In the genomic region with DNA sequence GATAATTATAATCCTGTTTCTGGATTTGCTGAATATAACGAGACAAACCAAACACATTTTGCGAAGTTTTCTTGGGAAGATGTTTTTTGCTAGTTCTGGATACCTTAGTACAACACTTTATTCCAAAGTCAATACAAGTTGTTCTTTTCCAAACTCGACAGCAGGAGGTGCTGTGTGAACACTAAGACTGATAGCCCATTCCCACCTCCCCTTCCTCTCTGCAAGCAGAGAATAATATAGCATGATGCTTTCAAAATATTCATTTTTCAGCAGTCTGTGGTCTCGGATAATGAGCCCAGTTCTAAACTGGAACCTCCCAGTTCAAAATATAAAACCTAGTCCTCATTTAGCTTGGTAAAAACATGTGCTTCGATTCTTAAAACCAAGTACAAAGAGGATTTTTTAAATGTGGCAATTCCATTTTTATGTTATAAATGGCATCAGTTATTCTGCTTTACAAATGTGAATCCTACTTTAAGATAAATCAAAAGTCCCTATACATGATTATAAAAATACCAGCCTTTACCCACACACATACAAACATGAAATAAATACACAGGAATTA, we compare ENCODE assay signal across 1 cellular context.
TF ChIP-seq lines count a peak whose summit lies in the region.

No MANE protein-coding gene starts in this region.

TF ChIP-seq in H1, 55 proteins besides CTCF, POLR2A, EP300 and RAD21 (continued from another document):
- TF ChIP-seq, protein P1, sequence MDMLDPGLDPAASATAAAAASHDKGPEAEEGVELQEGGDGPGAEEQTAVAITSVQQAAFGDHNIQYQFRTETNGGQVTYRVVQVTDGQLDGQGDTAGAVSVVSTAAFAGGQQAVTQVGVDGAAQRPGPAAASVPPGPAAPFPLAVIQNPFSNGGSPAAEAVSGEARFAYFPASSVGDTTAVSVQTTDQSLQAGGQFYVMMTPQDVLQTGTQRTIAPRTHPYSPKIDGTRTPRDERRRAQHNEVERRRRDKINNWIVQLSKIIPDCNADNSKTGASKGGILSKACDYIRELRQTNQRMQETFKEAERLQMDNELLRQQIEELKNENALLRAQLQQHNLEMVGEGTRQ (IDR thresholded peaks at IDR 0.05; ENCODE audit: low read length): no peak
- TF ChIP-seq POLR2AphosphoS5 (IDR thresholded peaks at IDR 0.05; ENCODE audit: low read depth, low read length): no peak
- TF ChIP-seq TAF1 (IDR thresholded peaks at IDR 0.05; ENCODE audit: low read depth, low read length): no peak
- no peak for TF ChIP-seq KDM1A (IDR thresholded peaks at IDR 0.05; ENCODE audit: borderline replicate concordance, low read length)
- TF ChIP-seq SIN3A (conservative IDR thresholded peaks at IDR 0.05 in 1 of 2, IDR thresholded peaks at IDR 0.05 in 1 of 2; ENCODE audit: low read depth in 1 of 2, low read length in 2 of 2): no peak
- no peak for TF ChIP-seq SUZ12 (IDR thresholded peaks at IDR 0.05; ENCODE audit: low read length)
- TF ChIP-seq SP4 (IDR thresholded peaks at IDR 0.05; ENCODE audit: low read length): no peak
- TF ChIP-seq, protein P2, sequence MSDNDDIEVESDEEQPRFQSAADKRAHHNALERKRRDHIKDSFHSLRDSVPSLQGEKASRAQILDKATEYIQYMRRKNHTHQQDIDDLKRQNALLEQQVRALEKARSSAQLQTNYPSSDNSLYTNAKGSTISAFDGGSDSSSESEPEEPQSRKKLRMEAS (IDR thresholded peaks at IDR 0.05): no peak
